Comparison of ENCODE assay signal across 9 cellular contexts in genomic region chr17:40123811-40124114, GRCh38. TPM values are rescaled to one million over a fixed set of nuclear protein-coding genes. Genes with fewer than 3 reads are reported as not detected.
DNase-seq lines count a peak whose midpoint lies in the region; ATAC-seq and TF ChIP-seq lines count a peak whose summit lies in the region.
"Had no signal": no experiment of that assay in that cellular context is flagged by ENCODE, and none has a peak within 500 bp of the region (broad histone marks: within the 10 kb centered on the region; RNA-seq: fewer than 3 reads in every experiment).

No MANE protein-coding gene starts in this region.

- no peak for TF ChIP-seq CTCF in left ventricle myocardium inferior (IDR thresholded peaks at IDR 0.05; ENCODE audit: borderline replicate concordance)

- H3K27ac ChIP-seq in left ventricle myocardium inferior (replicated peaks) = peak overlapping the region; percentile 94
- H3K27ac ChIP-seq in caudate nucleus (ENCODE audit: low read depth, low read length) = peak overlapping the region; percentile 95
- peak overlapping the region; percentile 92 to 94 for H3K27ac ChIP-seq in mucosa of rectum (ENCODE audit: low read depth in 2 of 2, low read length in 2 of 2)
- H3K27ac ChIP-seq in aorta (ENCODE audit: low read depth in 1 of 2, low read length in 2 of 2) = no peak overlapping the region

- 0% methylated on average over 2 of the region's 2 CpGs for WGBS in aorta, 2 donors

- H3K27me3 ChIP-seq in left ventricle myocardium inferior (ENCODE audit: low read depth) = no peaks in the 10 kb centered on the region
- H3K27me3 ChIP-seq in mucosa of rectum (ENCODE audit: control insufficient read depth in 2 of 2, insufficient read depth in 2 of 2, low read length in 2 of 2) = no peaks in the 10 kb centered on the region
- H3K27me3 ChIP-seq in aorta (ENCODE audit: control insufficient read depth in 1 of 2, insufficient read depth in 2 of 2, low read length in 1 of 2) = no peaks in the 10 kb centered on the region

- H3K9ac ChIP-seq in mucosa of rectum (ENCODE audit: low read depth in 1 of 2, low read length in 2 of 2) = peak overlapping the region; percentile 74 to 94

- H3K4me1 ChIP-seq in left ventricle myocardium inferior = peaks cover 59% of the 10 kb centered on the region
- peaks cover 22 to 30% of the 10 kb centered on the region in 2 donors for H3K4me1 ChIP-seq in mucosa of rectum (ENCODE audit: control insufficient read depth in 2 of 2, insufficient read depth in 2 of 2, low read length in 2 of 2)
- H3K4me1 ChIP-seq in aorta (ENCODE audit: control insufficient read depth in 1 of 2, insufficient read depth in 2 of 2, low read length in 2 of 2) = peaks cover 0 to 3% of the 10 kb centered on the region in 2 donors

- intact Hi-C loops in left ventricle myocardium inferior (cut with micrococcal nuclease) (no loop called here), cardiac septum (cut with DNase I) (loop anchor here (1.0 to 5.0 kb wide), 2 partner anchors 17 to 164 kb away; partner anchors contain the start of genes CASC3 and CDC6), aorta (cut with DNase I) (loop anchor here in 1 of 2 donors (2.0 kb wide), 1 partner anchor 15 kb away; no protein-coding TSS in a partner anchor)

- H3K36me3 ChIP-seq in left ventricle myocardium inferior (peaks cover 27% of the 10 kb centered on the region), mucosa of rectum (ENCODE audit: control insufficient read depth in 2 of 2, insufficient read depth in 2 of 2, low read length in 2 of 2) (peaks cover 15 to 19% of the 10 kb centered on the region in 2 donors), aorta (ENCODE audit: control insufficient read depth in 1 of 2, insufficient read depth in 2 of 2, low read length in 1 of 2) (peaks cover 0 to 5% of the 10 kb centered on the region in 2 donors)

- H3K4me3 ChIP-seq in left ventricle myocardium inferior (peak overlapping the region; percentile 98), mucosa of rectum (ENCODE audit: low read length in 2 of 2) (peak overlapping the region; percentile 81 to 88), aorta (ENCODE audit: low read length in 2 of 2) (peak overlapping the region; percentile 62 to 100)

- no peaks in the 10 kb centered on the region for H3K9me3 ChIP-seq in left ventricle myocardium inferior (replicated peaks)
- no peaks in the 10 kb centered on the region for H3K9me3 ChIP-seq in mucosa of rectum (ENCODE audit: control insufficient read depth in 2 of 2, low read length in 2 of 2)
- no peaks in the 10 kb centered on the region for H3K9me3 ChIP-seq in aorta (ENCODE audit: control insufficient read depth, low read length)

- ATAC-seq in aorta (ENCODE audit: low FRiP score) (no peak), HG03108 (IDR thresholded peaks at IDR 0.05; ENCODE audit: unreplicated experiment) (no peak), GM21381 (IDR thresholded peaks at IDR 0.05; ENCODE audit: unreplicated experiment) (no peak)

- DNase-seq in left ventricle myocardium inferior = no peak
- DNase-seq in cardiac septum (ENCODE audit: low spot score) = no peak
- no peak for DNase-seq in caudate nucleus (lab: John Stamatoyannopoulos, UW)
- DNase-seq in aorta = no peak
- DNase-seq in COLO668 (lab: John Stamatoyannopoulos, UW; ENCODE audit: unreplicated experiment) = no peak
- DNase-seq: NCI-H1436 treated with DMSO at 0.1 percent for 48 hours had no signal

RNA-seq across cellular contexts. Expression of gene MSL1, which starts 2.0 kb away (rescaled TPM):
- total RNA-seq in left ventricle myocardium inferior (39.8 TPM), cardiac septum (53.7 TPM), aorta (100 to 1,000 TPM in 1 of 2 donors, 10 to 100 TPM in 1; 81.0 to 100 TPM)
- polyA plus RNA-seq in aorta = 100 to 1,000 TPM in 1 of 2 donors, 10 to 100 TPM in 1; 21.2 to 171 TPM

RNA-seq across cellular contexts. Expression of gene CASC3, which starts 16.6 kb away (rescaled TPM):
- 44.0 TPM for total RNA-seq in left ventricle myocardium inferior
- 54.8 TPM for total RNA-seq in cardiac septum
- 100 to 1,000 TPM; 115 to 116 TPM for total RNA-seq in aorta
- 10 to 100 TPM; 68.3 to 94.7 TPM for polyA plus RNA-seq in aorta

RNA-seq across cellular contexts. Expression of gene NR1D1, which starts 23.4 kb away (rescaled TPM):
- total RNA-seq in left ventricle myocardium inferior (19.1 TPM), cardiac septum (25.8 TPM), aorta (10 to 100 TPM; 18.4 to 53.6 TPM)
- polyA plus RNA-seq in aorta = 10 to 100 TPM in 1 of 2 donors, 1 to 10 TPM in 1; 8.6 to 28.5 TPM

RNA-seq across cellular contexts. Expression of gene RAPGEFL1, which starts 53.5 kb away (rescaled TPM):
- total RNA-seq in left ventricle myocardium inferior = 3.7 TPM
- total RNA-seq in cardiac septum = 7.2 TPM
- total RNA-seq in aorta = 10 to 100 TPM; 13.9 to 16.6 TPM
- polyA plus RNA-seq in aorta = 1 to 10 TPM; 6.4 to 8.5 TPM

Comparison
In these comparisons a context has a peak if more than half of its experiments do, and no peak if none do; other contexts are left out.
1. H3K27ac ChIP-seq: peak in left ventricle myocardium inferior (single experiment), caudate nucleus (single experiment) and mucosa of rectum (2 of 2); none in aorta (0 of 2).
2. Peak in every context shown above with its lines, with median percentiles within 50 percentile points of each other: H3K4me3 ChIP-seq.